Comparison of ENCODE assay signal across 20 cellular contexts in the genomic region with DNA sequence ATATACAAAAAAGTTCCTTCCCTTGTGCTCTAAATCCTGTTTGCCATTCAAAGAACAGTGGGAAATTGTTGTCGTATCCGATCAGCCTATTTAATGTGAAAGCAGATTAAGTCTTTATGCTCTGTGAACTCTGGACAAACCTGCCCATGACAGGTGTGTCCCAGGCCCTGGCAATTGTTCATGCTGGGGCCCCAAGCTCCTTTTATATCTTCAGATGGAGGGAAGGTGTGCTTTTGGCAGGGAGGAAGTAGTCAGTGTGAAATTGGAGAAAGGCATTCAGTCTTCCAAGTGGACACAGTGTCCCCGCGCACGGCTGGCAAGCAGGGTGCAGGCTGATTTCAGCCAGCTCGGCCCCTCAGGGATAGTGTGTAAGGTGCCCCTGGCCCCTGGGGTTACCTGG.
DNase-seq lines count a peak whose midpoint lies in the region; ATAC-seq and TF ChIP-seq lines count a peak whose summit lies in the region.
"Had no signal": no experiment of that assay in that cellular context is flagged by ENCODE, and none has a peak within 500 bp of the region (broad histone marks: within the 10 kb centered on the region; RNA-seq: fewer than 3 reads in every experiment).

No MANE protein-coding gene starts in this region.

- TF ChIP-seq CTCF in endodermal cell (conservative IDR thresholded peaks at IDR 0.05): no peak

- H3K9ac ChIP-seq in endodermal cell (ENCODE audit: extremely low read depth, low read length, poor library complexity, severe bottlenecking): no peak overlapping the region
- H3K9ac ChIP-seq: BLaER1 treated with 17β-estradiol and CSF1 and Interleukin-3, amounts not matched to agents 10 nM and 100 nM had no signal

- H3K4me1 ChIP-seq in endodermal cell (ENCODE audit: control insufficient read depth, insufficient read depth, low read length): peaks cover 5% of the 10 kb centered on the region
- no peaks in the 10 kb centered on the region for H3K4me1 ChIP-seq in muscle layer of duodenum (ENCODE audit: control insufficient read depth in 1 of 2, insufficient read depth in 2 of 2, low read length in 2 of 2)
- H3K4me1 ChIP-seq: BLaER1 treated with 17β-estradiol and CSF1 and Interleukin-3, amounts not matched to agents 10 nM and 100 nM; vagina had no signal

- no peak overlapping the region for H3K4me3 Mint-ChIP-seq in endodermal cell
- H3K4me3 Mint-ChIP-seq: activated naive CD8-positive, alpha-beta T cell had no signal

- no peak overlapping the region for H3K27ac Mint-ChIP-seq in endodermal cell
- H3K27ac Mint-ChIP-seq: activated naive CD8-positive, alpha-beta T cell had no signal

- H3K4me3 ChIP-seq in endodermal cell (ENCODE audit: low read length) (no peak overlapping the region), muscle layer of duodenum (ENCODE audit: low read depth in 1 of 2, low read length in 2 of 2) (no peak overlapping the region)
- H3K4me3 ChIP-seq: BLaER1 treated with 17β-estradiol and CSF1 and Interleukin-3, amounts not matched to agents 10 nM and 100 nM; esophagus squamous epithelium; vagina had no signal

- H3K36me3 ChIP-seq in endodermal cell (ENCODE audit: control insufficient read depth, insufficient read depth, low read length) (no peaks in the 10 kb centered on the region), muscle layer of duodenum (ENCODE audit: control insufficient read depth in 1 of 2, insufficient read depth in 2 of 2, low read length in 2 of 2) (no peaks in the 10 kb centered on the region)
- H3K36me3 ChIP-seq: BLaER1 treated with 17β-estradiol and CSF1 and Interleukin-3, amounts not matched to agents 10 nM and 100 nM; esophagus squamous epithelium; vagina had no signal

- H3K27ac ChIP-seq in endodermal cell (ENCODE audit: low read depth, low read length): no peak overlapping the region
- H3K27ac ChIP-seq in muscle layer of duodenum (ENCODE audit: low read length): peak overlapping the region; percentile 0
- H3K27ac ChIP-seq: BLaER1 treated with 17β-estradiol and CSF1 and Interleukin-3, amounts not matched to agents 10 nM and 100 nM; vagina had no signal

- ATAC-seq in HG02870 (IDR thresholded peaks at IDR 0.05; ENCODE audit: unreplicated experiment) (no peak), HG03025 (IDR thresholded peaks at IDR 0.05; ENCODE audit: low FRiP score, unreplicated experiment) (no peak)
- ATAC-seq: Right ventricle myocardium inferior had no signal

- H3K27me3 ChIP-seq in endodermal cell (ENCODE audit: control insufficient read depth, insufficient read depth, low read length, poor library complexity, severe bottlenecking) (no peaks in the 10 kb centered on the region), muscle layer of duodenum (ENCODE audit: low read depth, low read length) (no peaks in the 10 kb centered on the region)
- H3K27me3 ChIP-seq: BLaER1 treated with 17β-estradiol and CSF1 and Interleukin-3, amounts not matched to agents 10 nM and 100 nM; vagina had no signal

- peaks cover 2% of the 10 kb centered on the region for H3K36me3 Mint-ChIP-seq in endodermal cell (ENCODE audit: low read depth)
- H3K36me3 Mint-ChIP-seq: activated naive CD8-positive, alpha-beta T cell had no signal

- peak; percentile 26 for DNase-seq in NCI-H82 (lab: John Stamatoyannopoulos, UW)
- no peak for DNase-seq in NCI-H82 treated with DMSO at 0.1 percent for 48 hours (lab: John Stamatoyannopoulos, UW; ENCODE audit: unreplicated experiment)
- peak; percentile 29 for DNase-seq in endodermal cell
- no peak for DNase-seq in activated CD8-positive, alpha-beta memory T cell treated with anti-CD3 and anti-CD28 coated beads, Interleukin-2, amount 50 U/mL, for 4 hours
- no peak for DNase-seq in SKM-1 (lab: John Stamatoyannopoulos, UW; ENCODE audit: unreplicated experiment)
- DNase-seq: ACHN; activated CD4-positive, alpha-beta T cell treated with anti-CD3 and anti-CD28 coated beads for 1 hour; effector CD4-positive, alpha-beta T cell; esophagus squamous epithelium; NCI-H446; retina; stimulated activated CD4-positive, alpha-beta T cell treated with anti-CD3 and anti-CD28 coated beads, Interleukin-15, amount 100 ng/mL, for 24 hours; SW 1271 had no signal

- no peaks in the 10 kb centered on the region for H3K27me3 Mint-ChIP-seq in endodermal cell (ENCODE audit: insufficient read depth)

- H3K4me1 Mint-ChIP-seq in endodermal cell: peaks cover 17% of the 10 kb centered on the region

- H3K9me3 Mint-ChIP-seq in endodermal cell: peaks cover 2% of the 10 kb centered on the region

- WGBS in endodermal cell (ENCODE audit: insufficient coverage in 1 of 2, insufficient read length in 1 of 2), 2 experiments: 82 to 86% methylated on average over 6 of the region's 6 CpGs

- no peaks in the 10 kb centered on the region for H3K9me3 ChIP-seq in endodermal cell (ENCODE audit: control insufficient read depth, low read length)
- H3K9me3 ChIP-seq in muscle layer of duodenum (ENCODE audit: control insufficient read depth in 1 of 2, low read length in 2 of 2): no peaks in the 10 kb centered on the region
- H3K9me3 ChIP-seq: BLaER1 treated with 17β-estradiol and CSF1 and Interleukin-3, amounts not matched to agents 10 nM and 100 nM; esophagus squamous epithelium; vagina had no signal

Comparison
In these comparisons a context has a peak if more than half of its experiments do, and no peak if none do; other contexts are left out.
1. DNase-seq: peak in NCI-H82 (single experiment) and endodermal cell (single experiment); none in NCI-H82 treated with DMSO at 0.1 percent for 48 hours (single experiment), activated CD8-positive, alpha-beta memory T cell treated with anti-CD3 and anti-CD28 coated beads, Interleukin-2, amount 50 U/mL, for 4 hours (single experiment) and SKM-1 (single experiment).